25 cellular contexts compared by ENCODE assay signal in genomic region chr18:10399465-10399864, GRCh38.
"Had no signal": no experiment of that assay in that cellular context is flagged by ENCODE, and none has a peak within 500 bp of the region (broad histone marks: within the 10 kb centered on the region; RNA-seq: fewer than 3 reads in every experiment).

No MANE protein-coding gene starts in this region.

- H3K27ac ChIP-seq: neural progenitor cell, ovary, parathyroid adenoma, psoas muscle, right lobe of liver, sigmoid colon, stomach, suprapubic skin, testis, tibial artery, transverse colon, upper lobe of right lung, uterus had no signal

- H3K4me1 ChIP-seq: parathyroid adenoma, psoas muscle, right lobe of liver, sigmoid colon, testis, tibial artery, uterus had no signal

- H3K36me3 ChIP-seq: neural progenitor cell, ovary, right lobe of liver, sigmoid colon, stomach, suprapubic skin, tibial artery, transverse colon, upper lobe of right lung, uterus had no signal

- H3K9me3 ChIP-seq: ovary, psoas muscle, right lobe of liver, sigmoid colon, stomach, suprapubic skin, testis, tibial artery, transverse colon, upper lobe of right lung, uterus had no signal

- DNase-seq: natural killer cell; occipital lobe; ovary; posterior cingulate gyrus; psoas muscle; right cardiac atrium; right lobe of liver; sigmoid colon; small intestine; stimulated activated CD4-positive, alpha-beta T cell treated with anti-CD3 and anti-CD28 coated beads, Interleukin-15, amount 100 ng/mL, for 24 hours; stimulated activated CD4-positive, alpha-beta T cell treated with anti-CD3 and anti-CD28 coated beads, Interleukin-2, amount 100 ng/mL, for 24 hours; stimulated activated CD4-positive, alpha-beta T cell treated with anti-CD3 and anti-CD28 coated beads, Interleukin-2, amount 100 ng/mL, for 48 hours; stimulated activated CD4-positive, alpha-beta T cell treated with anti-CD3 and anti-CD28 coated beads, Interleukin-4, amount 100 ng/mL, for 24 hours; stimulated activated naive B cell treated with anti-CD40 and anti-IgM and Interleukin-4, amounts not matched to agents 10 μg/mL and 1 μg/mL and 100 μg/mL, for 72 hours; stimulated activated naive CD4-positive, alpha-beta T cell treated with Interleukin-2 at 50 U/mL for 16 hours; stomach; testis; tibial artery; transverse colon; upper lobe of right lung; uterus had no signal

- H3K27me3 ChIP-seq: ovary, right lobe of liver, stomach, suprapubic skin, testis, tibial artery, transverse colon, upper lobe of right lung, uterus had no signal

- H3K4me3 ChIP-seq: neural progenitor cell, ovary, psoas muscle, right lobe of liver, sigmoid colon, stomach, suprapubic skin, testis, tibial artery, transverse colon, upper lobe of right lung, uterus had no signal

- ATAC-seq: natural killer cell; psoas muscle; right cardiac atrium; right lobe of liver; stimulated activated effector memory CD8-positive, alpha-beta T cell treated with anti-CD3 and anti-CD28 coated beads, Interleukin-12 subunit alpha, Interleukin-12 subunit beta, amount 100 ng/mL, for 72 hours; upper lobe of right lung had no signal
